Comparison of ENCODE assay signal across 2 cellular contexts in genomic region chr20:42378826-42379225, GRCh38.
TF ChIP-seq lines count a peak whose summit lies in the region.

No MANE protein-coding gene starts in this region.

TF ChIP-seq in H1, 55 proteins besides CTCF, POLR2A, EP300 and RAD21 (continued from another document):
- no peak for TF ChIP-seq CHD7 (IDR thresholded peaks at IDR 0.05; ENCODE audit: insufficient replicate concordance, low read length)
- TF ChIP-seq KDM1A (IDR thresholded peaks at IDR 0.05; ENCODE audit: borderline replicate concordance, low read length), result no peak
- TF ChIP-seq TEAD4 (IDR thresholded peaks at IDR 0.05; ENCODE audit: low read depth, low read length), result no peak

TF ChIP-seq in neural cell, 6 proteins besides CTCF, POLR2A, EP300 and RAD21 (continued from another document):
- peak; percentile 98 for TF ChIP-seq REST (IDR thresholded peaks at IDR 0.05; ENCODE audit: borderline replicate concordance)
- peak; percentile 48 for TF ChIP-seq POLR2AphosphoS5 (IDR thresholded peaks at IDR 0.05)
